Comparison of ENCODE assay signal across 38 cellular contexts in genomic region chr5:122895141-122895540, GRCh38.
"Had no signal": no experiment of that assay in that cellular context is flagged by ENCODE, and none has a peak within 500 bp of the region (broad histone marks: within the 10 kb centered on the region; RNA-seq: fewer than 3 reads in every experiment).

No MANE protein-coding gene starts in this region.

- H3K9me3 ChIP-seq: ascending aorta had no signal

- H3K27me3 ChIP-seq: ascending aorta, cardiac muscle cell had no signal

- H3K27me3 Mint-ChIP-seq: activated B cell treated with CpG ODN at 0.5 μM for 24 hours; activated CD4-positive, alpha-beta memory T cell treated with anti-CD3 and anti-CD28 coated beads for 36 hours; activated CD4-positive, alpha-beta T cell treated with anti-CD3 and anti-CD28 coated beads, Interleukin-2, amount 10 ng/mL, durations not matched to agents 24 days and 14 days; activated naive CD4-positive, alpha-beta T cell treated with anti-CD3 and anti-CD28 coated beads, Interleukin-2, amount 10 ng/mL, durations not matched to agents 7 days and 5 days; activated naive CD4-positive, alpha-beta T cell treated with anti-CD3 and anti-CD28 coated beads, Interleukin-2, amount 50 U/mL, for 24 hours; activated naive CD8-positive, alpha-beta T cell; activated naive CD8-positive, alpha-beta T cell treated with anti-CD3 and anti-CD28 coated beads, Interleukin-2, amount 50 U/mL, for 24 hours; activated T-helper 17 cell treated with anti-CD3 and anti-CD28 coated beads, Interleukin-2, amount 50 U/mL, for 72 hours; central memory CD8-positive, alpha-beta T cell had no signal

- H3K4me1 ChIP-seq: ascending aorta had no signal

- FAIRE-seq: bronchial epithelial cell had no signal

- H3K4me1 Mint-ChIP-seq: activated B cell treated with CpG ODN at 0.5 μM for 24 hours; activated CD4-positive, alpha-beta T cell treated with anti-CD3 and anti-CD28 coated beads, Interleukin-2, amount 10 ng/mL, durations not matched to agents 24 days and 14 days; activated naive CD4-positive, alpha-beta T cell treated with anti-CD3 and anti-CD28 coated beads, Interleukin-2, amount 10 ng/mL, durations not matched to agents 7 days and 5 days; activated naive CD4-positive, alpha-beta T cell treated with anti-CD3 and anti-CD28 coated beads, Interleukin-2, amount 50 U/mL, for 24 hours; activated naive CD8-positive, alpha-beta T cell treated with anti-CD3 and anti-CD28 coated beads, Interleukin-2, amount 10 ng/mL, durations not matched to agents 7 days and 5 days; activated naive CD8-positive, alpha-beta T cell treated with anti-CD3 and anti-CD28 coated beads, Interleukin-2, amount 50 U/mL, for 24 hours; activated T-helper 17 cell treated with anti-CD3 and anti-CD28 coated beads, Interleukin-2, amount 50 U/mL, for 72 hours; brain; central memory CD8-positive, alpha-beta T cell had no signal

- H3K27ac Mint-ChIP-seq: activated B cell treated with CpG ODN at 0.5 μM for 24 hours; activated CD4-positive, alpha-beta memory T cell treated with anti-CD3 and anti-CD28 coated beads for 36 hours; activated CD4-positive, alpha-beta T cell treated with anti-CD3 and anti-CD28 coated beads, Interleukin-2, amount 10 ng/mL, durations not matched to agents 24 days and 14 days; activated CD8-positive, alpha-beta T cell treated with anti-CD3 and anti-CD28 coated beads for 36 hours; activated naive CD4-positive, alpha-beta T cell treated with anti-CD3 and anti-CD28 coated beads, Interleukin-2, amount 10 ng/mL, durations not matched to agents 7 days and 5 days; activated naive CD4-positive, alpha-beta T cell treated with anti-CD3 and anti-CD28 coated beads, Interleukin-2, amount 50 U/mL, for 24 hours; activated naive CD8-positive, alpha-beta T cell; activated naive CD8-positive, alpha-beta T cell treated with anti-CD3 and anti-CD28 coated beads, Interleukin-2, amount 10 ng/mL, durations not matched to agents 7 days and 5 days; activated naive CD8-positive, alpha-beta T cell treated with anti-CD3 and anti-CD28 coated beads, Interleukin-2, amount 50 U/mL, for 24 hours; activated T-cell treated with anti-CD3 and anti-CD28 coated beads, Interleukin-2, amount 50 U/mL, for 72 hours; activated T-helper 1 cell treated with anti-CD3 and anti-CD28 coated beads, Interleukin-12 subunit alpha, Interleukin-12 subunit beta, Interleukin-2, Interleukin-4 antibody, amounts not matched to agents 30 ng/mL and 10 ng/mL and 1 ng/mL, durations not matched to agents 14 hours and 24 hours and 36 hours; activated T-helper 17 cell treated with anti-CD3 and anti-CD28 coated beads, Interleukin-2, amount 50 U/mL, for 72 hours; brain; T-helper 1 cell treated with Interleukin-12 subunit alpha and Interleukin-12 subunit beta and Interleukin-4 antibody, amounts not matched to agents 30 μg/mL and 1 μg/mL, for 36 hours; T-helper 2 cell treated with Interferon-gamma antibody and Interleukin-4, amounts not matched to agents 5 μg/mL and 100 μg/mL, for 36 hours had no signal

- H3K36me3 Mint-ChIP-seq: activated CD4-positive, alpha-beta memory T cell treated with anti-CD3 and anti-CD28 coated beads for 36 hours; activated naive CD4-positive, alpha-beta T cell treated with anti-CD3 and anti-CD28 coated beads, Interleukin-2, amount 10 ng/mL, durations not matched to agents 7 days and 5 days; activated naive CD4-positive, alpha-beta T cell treated with anti-CD3 and anti-CD28 coated beads, Interleukin-2, amount 50 U/mL, for 24 hours; activated naive CD8-positive, alpha-beta T cell; activated naive CD8-positive, alpha-beta T cell treated with anti-CD3 and anti-CD28 coated beads, Interleukin-2, amount 10 ng/mL, durations not matched to agents 7 days and 5 days; brain had no signal

- H3K9me3 Mint-ChIP-seq: activated B cell treated with CpG ODN at 0.5 μM for 24 hours; activated CD4-positive, alpha-beta memory T cell treated with anti-CD3 and anti-CD28 coated beads for 36 hours; activated CD4-positive, alpha-beta T cell treated with anti-CD3 and anti-CD28 coated beads, Interleukin-2, amount 10 ng/mL, durations not matched to agents 24 days and 14 days; activated CD8-positive, alpha-beta T cell treated with anti-CD3 and anti-CD28 coated beads for 36 hours; activated naive CD4-positive, alpha-beta T cell treated with anti-CD3 and anti-CD28 coated beads, Interleukin-2, amount 10 ng/mL, durations not matched to agents 7 days and 5 days; activated naive CD4-positive, alpha-beta T cell treated with anti-CD3 and anti-CD28 coated beads, Interleukin-2, amount 50 U/mL, for 24 hours; activated naive CD8-positive, alpha-beta T cell treated with anti-CD3 and anti-CD28 coated beads, Interleukin-2, amount 10 ng/mL, durations not matched to agents 7 days and 5 days; activated naive CD8-positive, alpha-beta T cell treated with anti-CD3 and anti-CD28 coated beads, Interleukin-2, amount 50 U/mL, for 24 hours; activated T-cell treated with anti-CD3 and anti-CD28 coated beads, Interleukin-2, amount 50 U/mL, for 4 hours; activated T-cell treated with anti-CD3 and anti-CD28 coated beads, Interleukin-2, amount 50 U/mL, for 72 hours; activated T-helper 1 cell treated with anti-CD3 and anti-CD28 coated beads, Interleukin-12 subunit alpha, Interleukin-12 subunit beta, Interleukin-2, Interleukin-4 antibody, amounts not matched to agents 30 ng/mL and 10 ng/mL and 1 ng/mL, durations not matched to agents 14 hours and 24 hours and 36 hours; activated T-helper 17 cell treated with anti-CD3 and anti-CD28 coated beads, Interleukin-2, amount 50 U/mL, for 72 hours; brain; central memory CD8-positive, alpha-beta T cell; T-helper 1 cell treated with Interleukin-12 subunit alpha and Interleukin-12 subunit beta and Interleukin-4 antibody, amounts not matched to agents 30 μg/mL and 1 μg/mL, for 36 hours; T-helper 2 cell treated with Interferon-gamma antibody and Interleukin-4, amounts not matched to agents 5 μg/mL and 100 μg/mL, for 36 hours had no signal

- H3K4me3 Mint-ChIP-seq: activated B cell treated with CpG ODN at 0.5 μM for 24 hours; activated CD4-positive, alpha-beta memory T cell treated with anti-CD3 and anti-CD28 coated beads for 36 hours; activated CD4-positive, alpha-beta T cell treated with anti-CD3 and anti-CD28 coated beads, Interleukin-2, amount 10 ng/mL, durations not matched to agents 24 days and 14 days; activated CD8-positive, alpha-beta T cell treated with anti-CD3 and anti-CD28 coated beads for 36 hours; activated naive CD4-positive, alpha-beta T cell treated with anti-CD3 and anti-CD28 coated beads, Interleukin-2, amount 10 ng/mL, durations not matched to agents 7 days and 5 days; activated naive CD4-positive, alpha-beta T cell treated with anti-CD3 and anti-CD28 coated beads, Interleukin-2, amount 50 U/mL, for 24 hours; activated naive CD8-positive, alpha-beta T cell; activated naive CD8-positive, alpha-beta T cell treated with anti-CD3 and anti-CD28 coated beads, Interleukin-2, amount 10 ng/mL, durations not matched to agents 7 days and 5 days; activated naive CD8-positive, alpha-beta T cell treated with anti-CD3 and anti-CD28 coated beads, Interleukin-2, amount 50 U/mL, for 24 hours; activated T-cell treated with anti-CD3 and anti-CD28 coated beads, Interleukin-2, amount 50 U/mL, for 4 hours; activated T-cell treated with anti-CD3 and anti-CD28 coated beads, Interleukin-2, amount 50 U/mL, for 72 hours; activated T-helper 1 cell treated with anti-CD3 and anti-CD28 coated beads, Interleukin-12 subunit alpha, Interleukin-12 subunit beta, Interleukin-2, Interleukin-4 antibody, amounts not matched to agents 30 ng/mL and 10 ng/mL and 1 ng/mL, durations not matched to agents 14 hours and 24 hours and 36 hours; activated T-helper 17 cell treated with anti-CD3 and anti-CD28 coated beads, Interleukin-2, amount 50 U/mL, for 72 hours; brain; central memory CD8-positive, alpha-beta T cell; T-helper 1 cell treated with Interleukin-12 subunit alpha and Interleukin-12 subunit beta and Interleukin-4 antibody, amounts not matched to agents 30 μg/mL and 1 μg/mL, for 36 hours; T-helper 2 cell treated with Interferon-gamma antibody and Interleukin-4, amounts not matched to agents 5 μg/mL and 100 μg/mL, for 36 hours had no signal

- ATAC-seq: activated CD8-positive, alpha-beta T cell treated with anti-CD3 and anti-CD28 coated beads for 36 hours; activated naive CD8-positive, alpha-beta T cell treated with anti-CD3 and anti-CD28 coated beads, Interleukin-2, amount 50 U/mL, for 24 hours; activated T-cell treated with anti-CD3 and anti-CD28 coated beads, Interleukin-2, amount 50 U/mL, for 4 hours; activated T-cell treated with anti-CD3 and anti-CD28 coated beads, Interleukin-2, amount 50 U/mL, for 72 hours; activated T-helper 17 cell treated with anti-CD3 and anti-CD28 coated beads, Interleukin-2, amount 50 U/mL, for 72 hours had no signal

- DNase-seq: activated B cell treated with CpG ODN at 0.5 μM for 24 hours; activated CD4-positive, alpha-beta memory T cell treated with anti-CD3 and anti-CD28 coated beads for 36 hours; activated CD4-positive, alpha-beta T cell treated with anti-CD3 and anti-CD28 coated beads for 4 hours; activated CD4-positive, alpha-beta T cell treated with anti-CD3 and anti-CD28 coated beads, Interleukin-2, amount 10 ng/mL, durations not matched to agents 24 days and 14 days; activated CD4-positive, alpha-beta T cell treated with anti-CD3 and anti-CD28 coated beads, Interleukin-2, amount 50 U/mL, for 1 hour; activated CD4-positive, alpha-beta T cell treated with anti-CD3 and anti-CD28 coated beads, Interleukin-2, amount 50 U/mL, for 4 hours; activated CD4-positive, CD25-positive, alpha-beta regulatory T cell treated with anti-CD3 and anti-CD28 coated beads, Interleukin-2, amount 50 U/mL, for 72 hours; activated CD8-positive, alpha-beta memory T cell treated with anti-CD3 and anti-CD28 coated beads, Interleukin-2, amount 50 U/mL, for 4 hours; activated CD8-positive, alpha-beta T cell treated with anti-CD3 and anti-CD28 coated beads for 36 hours; activated effector memory CD4-positive, alpha-beta T cell treated with Interleukin-2 at 50 U/mL for 16 hours; activated gamma-delta T cell; activated naive CD4-positive, alpha-beta T cell treated with anti-CD3 and anti-CD28 coated beads, Interleukin-2, amount 10 ng/mL, durations not matched to agents 7 days and 5 days; activated naive CD4-positive, alpha-beta T cell treated with Interleukin-2 at 50 U/mL for 16 hours; activated naive CD8-positive, alpha-beta T cell treated with anti-CD3 and anti-CD28 coated beads, Interleukin-2, amount 10 ng/mL, durations not matched to agents 7 days and 5 days; activated naive CD8-positive, alpha-beta T cell treated with anti-CD3 and anti-CD28 coated beads, Interleukin-2, amount 50 U/mL, for 24 hours; activated T-cell treated with anti-CD3 and anti-CD28 coated beads for 4 hours; activated T-cell treated with anti-CD3 and anti-CD28 coated beads, Interleukin-2, amount 50 U/mL, for 1 hour; activated T-cell treated with anti-CD3 and anti-CD28 coated beads, Interleukin-2, amount 50 U/mL, for 4 hours; activated T-cell treated with anti-CD3 and anti-CD28 coated beads, Interleukin-2, amount 50 U/mL, for 72 hours; amygdala; anterior cingulate cortex; caudate nucleus; cerebellar nuclear complex; T-helper 1 cell; T-helper 2 cell; T-helper 9 cell had no signal

- H3K27ac ChIP-seq: ascending aorta, cardiac muscle cell, VCaP had no signal

- H3K4me3 ChIP-seq: ascending aorta, cardiac muscle cell had no signal

- H3K36me3 ChIP-seq: ascending aorta, cardiac muscle cell had no signal
